Comparison of ENCODE assay signal across 1 cellular context in the genomic region with DNA sequence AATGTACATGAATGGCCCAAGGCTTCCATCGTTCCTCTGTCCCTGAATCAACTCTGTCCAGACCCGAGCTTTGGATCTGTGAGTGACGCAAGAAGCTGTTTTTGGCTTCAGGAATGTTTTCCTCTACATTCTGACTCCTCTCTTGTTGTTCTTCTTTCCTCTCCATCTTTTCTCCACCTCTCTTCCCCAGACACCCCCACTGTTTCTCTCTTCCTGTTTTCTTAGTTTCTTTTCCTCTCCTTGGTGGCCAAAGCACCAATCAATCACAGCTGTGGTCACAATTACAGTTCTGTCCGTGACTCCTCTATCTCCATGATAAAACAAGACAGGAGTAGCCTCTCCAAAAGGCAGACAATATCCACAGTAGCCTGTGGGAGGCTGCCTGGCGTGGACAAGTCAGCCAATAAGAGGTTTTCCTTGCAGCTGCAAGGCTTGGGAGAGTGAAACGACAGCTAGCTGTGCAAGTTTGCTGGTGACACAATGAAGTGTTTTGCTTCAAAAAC.
TF ChIP-seq lines count a peak whose summit lies in the region.

No MANE protein-coding gene starts in this region.

TF ChIP-seq in H1, 55 proteins besides CTCF, POLR2A, EP300 and RAD21:
- TF ChIP-seq CEBPB (IDR thresholded peaks at IDR 0.05; ENCODE audit: low read depth, low read length) (peak; percentile 22; the same call in 1 of the 2 replicates), TAF7 (optimal IDR thresholded peaks at IDR 0.05; ENCODE audit: borderline replicate concordance, low read depth, low read length) (no peak), SAP30 (IDR thresholded peaks at IDR 0.05; ENCODE audit: insufficient read depth, insufficient replicate concordance, low read length) (no peak), RXRA (IDR thresholded peaks at IDR 0.05; ENCODE audit: insufficient read depth, low read depth, low read length) (no peak)
